In the genomic region with DNA sequence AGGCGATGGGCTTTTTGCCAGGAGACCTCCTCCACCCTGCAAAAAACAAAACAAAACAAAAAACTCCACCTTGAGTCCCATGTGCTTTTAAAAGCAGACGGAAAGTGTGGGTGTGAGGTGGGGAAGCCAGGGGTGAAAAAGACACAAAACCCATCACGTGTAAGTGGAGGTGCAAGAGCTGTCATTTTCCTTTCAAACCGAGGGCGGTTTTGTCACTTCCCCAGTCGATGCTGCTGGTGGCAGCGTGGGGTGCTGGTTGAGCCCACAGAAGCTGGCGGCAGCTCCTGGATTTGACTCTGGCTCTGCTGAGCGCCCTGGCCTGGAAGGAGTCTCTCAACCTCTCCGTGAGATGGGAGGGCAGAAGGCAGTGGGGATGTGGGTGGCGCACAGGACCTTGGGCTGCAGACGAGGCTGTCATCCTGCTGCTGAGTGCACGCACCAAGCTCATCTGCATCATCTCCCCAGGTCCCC, we compare ENCODE assay signal across 10 cellular contexts.
DNase-seq lines count a peak whose midpoint lies in the region; ATAC-seq and TF ChIP-seq lines count a peak whose summit lies in the region.
"Had no signal": no experiment of that assay in that cellular context is flagged by ENCODE, and none has a peak within 500 bp of the region (broad histone marks: within the 10 kb centered on the region; RNA-seq: fewer than 3 reads in every experiment).

No MANE protein-coding gene starts in this region.

- POLR2A ChIA-PET in HEK293 (lab: Yijun Ruan, JAX): no interaction called here

- no peak overlapping the region for H3K27ac ChIP-seq in HEK293 (ENCODE audit: extremely low read depth, low read depth, low read length)
- H3K27ac ChIP-seq: tibial nerve had no signal

- H3K9me3 ChIP-seq in HEK293 (ENCODE audit: control insufficient read depth, insufficient read depth, low read depth, low read length): no peaks in the 10 kb centered on the region

- DNase-seq in NCI-H345 (lab: John Stamatoyannopoulos, UW) (peak; percentile 84), NCI-H345 treated with DMSO at 0.1 percent for 48 hours (lab: John Stamatoyannopoulos, UW; ENCODE audit: unreplicated experiment) (no peak), retina (peak; percentile 71), cortex of kidney (lab: John Stamatoyannopoulos, UW) (no peak)
- peak; percentile 37 for DNase-seq in activated gamma-delta T cell treated with anti-CD3 and anti-CD28 coated beads, Interleukin-2, amount 50 U/mL, for 16 hours (ENCODE audit: low read depth)
- DNase-seq: activated naive CD8-positive, alpha-beta T cell treated with anti-CD3 and anti-CD28 coated beads, Interleukin-2, amount 10 ng/mL, durations not matched to agents 7 days and 5 days had no signal

- H3K4me1 ChIP-seq in HEK293 (ENCODE audit: control insufficient read depth, insufficient read depth, low read length): no peaks in the 10 kb centered on the region

- no peaks in the 10 kb centered on the region for H3K36me3 ChIP-seq in HEK293 (ENCODE audit: control insufficient read depth in 2 of 2, insufficient read depth in 1 of 2, low read length in 2 of 2)
- H3K36me3 ChIP-seq: tibial nerve had no signal

- ATAC-seq in GM21717 (IDR thresholded peaks at IDR 0.05; ENCODE audit: unreplicated experiment) (no peak), GM21367 (IDR thresholded peaks at IDR 0.05; ENCODE audit: unreplicated experiment) (no peak)

- no peak for TF ChIP-seq CTCF in HEK293 (tag by site-specific recombination; IDR thresholded peaks at IDR 0.05)

- no peak overlapping the region for H3K4me3 ChIP-seq in HEK293 (ENCODE audit: low read depth, low read length)
- H3K4me3 ChIP-seq: tibial nerve had no signal

- CTCF ChIA-PET in HEK293 (lab: Yijun Ruan, JAX): interaction anchor here (0.6 to 0.7 kb wide), 3 partner anchors 71 to 1327 kb away, joined by 3 read pairs; no protein-coding TSS in a partner anchor

TF ChIP-seq in HEK293, 187 proteins besides CTCF, POLR2A, EP300 and RAD21:
- TF ChIP-seq ZBTB17 (tag by site-specific recombination; IDR thresholded peaks at IDR 0.05) (peak; percentile 27; the same call in 1 of the 2 replicates), EGR2 (tag by site-specific recombination; IDR thresholded peaks at IDR 0.05; ENCODE audit: low read depth) (peak; percentile 47), ZNF768 (tag by site-specific recombination; IDR thresholded peaks at IDR 0.05) (no peak), ZFHX2 (tag by site-specific recombination; conservative IDR thresholded peaks at IDR 0.05) (peak; percentile 29; the same call in 1 of the 2 replicates), ZNF792 (tag by site-specific recombination; IDR thresholded peaks at IDR 0.05) (no peak)

Comparison
In these comparisons a context has a peak if more than half of its experiments do, and no peak if none do; other contexts are left out.
1. DNase-seq: peak in NCI-H345 (single experiment), activated gamma-delta T cell treated with anti-CD3 and anti-CD28 coated beads, Interleukin-2, amount 50 U/mL, for 16 hours (single experiment) and retina (single experiment); none in NCI-H345 treated with DMSO at 0.1 percent for 48 hours (single experiment) and cortex of kidney (single experiment).